In the genomic region with DNA sequence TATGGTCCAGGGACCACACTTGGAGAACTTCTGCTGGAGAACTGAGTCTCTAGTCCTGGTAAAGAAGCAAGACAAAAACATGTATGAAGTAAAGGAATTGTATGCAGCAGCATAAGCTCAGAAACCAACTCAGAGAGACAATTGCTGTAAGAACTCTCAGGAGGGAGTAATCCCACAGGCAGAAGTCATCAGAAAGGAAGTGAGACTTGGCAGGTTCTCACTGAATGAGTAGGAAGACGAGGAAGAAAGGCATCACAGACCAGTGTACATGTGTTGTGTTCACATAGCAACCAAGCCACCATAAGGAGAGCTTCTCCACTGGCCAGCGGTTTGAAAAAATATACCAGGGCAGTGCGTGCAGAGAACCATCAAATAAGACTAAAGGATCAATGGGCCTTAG, we compare ENCODE assay signal across 17 cellular contexts. TPM values are rescaled to one million over a fixed set of nuclear protein-coding genes. Genes with fewer than 3 reads are reported as not detected.
DNase-seq lines count a peak whose midpoint lies in the region; ATAC-seq, FAIRE-seq and TF ChIP-seq lines count a peak whose summit lies in the region.
"Had no signal": no experiment of that assay in that cellular context is flagged by ENCODE, and none has a peak within 500 bp of the region (broad histone marks: within the 10 kb centered on the region; RNA-seq: fewer than 3 reads in every experiment).

No MANE protein-coding gene starts in this region.

- dilution Hi-C loops in endothelial cell of umbilical vein (cut with MboI; ENCODE audit: extremely low pct_ligation_motif_present, low sequenced_read_pairs): no loop called here

- H3K36me3 Mint-ChIP-seq in Calu3 (ENCODE audit: insufficient read depth, unreplicated experiment) (peaks cover 10% of the 10 kb centered on the region), nephron (ENCODE audit: low read depth) (no peaks in the 10 kb centered on the region)
- no peaks in the 10 kb centered on the region for H3K36me3 Mint-ChIP-seq in activated T-cell treated with anti-CD3 and anti-CD28 coated beads, Interleukin-2, amount 50 U/mL, for 4 hours (ENCODE audit: insufficient read depth)
- H3K36me3 Mint-ChIP-seq: IgD-negative memory B cell had no signal

- H3K4me3 ChIP-seq in endothelial cell of umbilical vein (replicated peaks in 1 of 3; ENCODE audit: insufficient read depth in 1 of 3, low read depth in 1 of 3, low read length in 3 of 3) (no peak overlapping the region), Peyer's patch (no peak overlapping the region), WERI-Rb-1 (ENCODE audit: low read depth, low read length) (no peak overlapping the region)
- H3K4me3 ChIP-seq: tibial artery had no signal

- CTCF ChIA-PET in Calu3 (lab: Charles Lee): no interaction called here
- CTCF ChIA-PET in endothelial cell of umbilical vein (lab: Charles Lee): interaction anchor here (0.9 to 1.9 kb wide), 3 partner anchors 8 to 160 kb away, joined by 3 to 5 read pairs (median 4); no protein-coding TSS in a partner anchor

- H3K36me3 ChIP-seq in endothelial cell of umbilical vein (ENCODE audit: control insufficient read depth in 2 of 2, extremely low read depth in 1 of 2, insufficient read depth in 2 of 2, low read length in 2 of 2) (no peaks in the 10 kb centered on the region), Peyer's patch (no peaks in the 10 kb centered on the region), WERI-Rb-1 (no peaks in the 10 kb centered on the region)
- H3K36me3 ChIP-seq: tibial artery had no signal

- H3K4me2 ChIP-seq in endothelial cell of umbilical vein (ENCODE audit: insufficient read depth, low read length): no peak overlapping the region

- H3K27me3 ChIP-seq in endothelial cell of umbilical vein (ENCODE audit: control insufficient read depth in 2 of 2, insufficient read depth in 2 of 2, low read length in 2 of 2): no peaks in the 10 kb centered on the region
- H3K27me3 ChIP-seq in Peyer's patch: no peaks in the 10 kb centered on the region
- no peaks in the 10 kb centered on the region for H3K27me3 ChIP-seq in WERI-Rb-1 (ENCODE audit: insufficient read depth, low read depth, severe bottlenecking)
- H3K27me3 ChIP-seq: tibial artery had no signal

- H3K9me3 Mint-ChIP-seq in Calu3 (ENCODE audit: low read depth, unreplicated experiment) (peaks cover 6% of the 10 kb centered on the region), nephron (no peaks in the 10 kb centered on the region)
- H3K9me3 Mint-ChIP-seq in activated T-cell treated with anti-CD3 and anti-CD28 coated beads, Interleukin-2, amount 50 U/mL, for 4 hours: no peaks in the 10 kb centered on the region
- H3K9me3 Mint-ChIP-seq: activated T-cell treated with anti-CD3 and anti-CD28 coated beads, Interleukin-2, amount 50 U/mL, for 24 hours; IgD-negative memory B cell had no signal

- FAIRE-seq in endothelial cell of umbilical vein (lab: Jason Lieb, UNC): no peak

- H2AFZ ChIP-seq in endothelial cell of umbilical vein (ENCODE audit: low read depth, low read length): no peak overlapping the region

- H3K9ac ChIP-seq in endothelial cell of umbilical vein (replicated peaks; ENCODE audit: extremely low read depth, insufficient read depth, low read length): no peak overlapping the region

- no peaks in the 10 kb centered on the region for H3K79me2 ChIP-seq in endothelial cell of umbilical vein (ENCODE audit: control insufficient read depth, insufficient read depth, low read length)

- H3K4me3 Mint-ChIP-seq in Calu3 (ENCODE audit: low read depth, unreplicated experiment) (no peak overlapping the region), nephron (peak overlapping the region in 1 of 3 experiments; percentile 14)
- no peak overlapping the region for H3K4me3 Mint-ChIP-seq in activated T-cell treated with anti-CD3 and anti-CD28 coated beads, Interleukin-2, amount 50 U/mL, for 4 hours
- H3K4me3 Mint-ChIP-seq: activated T-cell treated with anti-CD3 and anti-CD28 coated beads, Interleukin-2, amount 50 U/mL, for 24 hours; IgD-negative memory B cell had no signal

- TF ChIP-seq CTCF in Calu3 (IDR thresholded peaks at IDR 0.05; ENCODE audit: unreplicated experiment): no peak
- TF ChIP-seq CTCF in endothelial cell of umbilical vein (IDR thresholded peaks at IDR 0.05; ENCODE audit: extremely low read depth in 1 of 2, insufficient read depth in 1 of 2, low read depth in 1 of 2, low read length in 2 of 2): no peak
- no peak for TF ChIP-seq CTCF in nephron (IDR thresholded peaks at IDR 0.05; ENCODE audit: unreplicated experiment in 3 of 3)
- TF ChIP-seq CTCF in Peyer's patch (IDR thresholded peaks at IDR 0.05): no peak
- TF ChIP-seq CTCF in WERI-Rb-1 (IDR thresholded peaks at IDR 0.05; ENCODE audit: low read depth, low read length): no peak

- intact Hi-C loops in Calu3 (cut with micrococcal nuclease; ENCODE audit: unreplicated experiment): no loop called here
- intact Hi-C loops in endothelial cell of umbilical vein (cut with micrococcal nuclease): no loop called here

- ATAC-seq in activated T-cell treated with anti-CD3 and anti-CD28 coated beads, Interleukin-2, amount 50 U/mL, for 4 hours: no peak
- no peak for ATAC-seq in HG02763 (IDR thresholded peaks at IDR 0.05; ENCODE audit: unreplicated experiment)

- no peak overlapping the region for H3K27ac ChIP-seq in endothelial cell of umbilical vein (ENCODE audit: insufficient read depth, low read depth, low read length)
- no peak overlapping the region for H3K27ac ChIP-seq in Peyer's patch
- no peak overlapping the region for H3K27ac ChIP-seq in WERI-Rb-1
- H3K27ac ChIP-seq: RWPE1, tibial artery had no signal

- H3K9me1 ChIP-seq in endothelial cell of umbilical vein (replicated peaks; ENCODE audit: control insufficient read depth, extremely low read depth, insufficient read depth, low read length): no peaks in the 10 kb centered on the region

- H3K27ac Mint-ChIP-seq in Calu3 (ENCODE audit: unreplicated experiment): peak overlapping the region; percentile 67
- H3K27ac Mint-ChIP-seq in nephron: peak overlapping the region; percentile 51 to 82 (median 68)
- H3K27ac Mint-ChIP-seq: activated T-cell treated with anti-CD3 and anti-CD28 coated beads, Interleukin-2, amount 50 U/mL, for 24 hours; IgD-negative memory B cell; progenitor cell of endocrine pancreas had no signal

- peaks cover 18% of the 10 kb centered on the region for H3K4me1 ChIP-seq in endothelial cell of umbilical vein (ENCODE audit: control insufficient read depth, extremely low read depth, insufficient read depth, low read length)
- H3K4me1 ChIP-seq in Peyer's patch: no peaks in the 10 kb centered on the region
- H3K4me1 ChIP-seq: tibial artery had no signal

- no TSS peak for BruUV-seq in Calu3 (replicated peaks; lab: Mats Ljungman, UMichigan)
- no TSS peak for BruUV-seq in endothelial cell of umbilical vein (replicated peaks; lab: Mats Ljungman, UMichigan)

- H3K9me3 ChIP-seq in endothelial cell of umbilical vein (replicated peaks; ENCODE audit: control insufficient read depth, insufficient read depth, low read length) (no peaks in the 10 kb centered on the region), Peyer's patch (no peaks in the 10 kb centered on the region), WERI-Rb-1 (ENCODE audit: severe bottlenecking) (no peaks in the 10 kb centered on the region)
- H3K9me3 ChIP-seq: tibial artery had no signal

- H4K20me1 ChIP-seq in endothelial cell of umbilical vein (replicated peaks; ENCODE audit: control insufficient read depth, extremely low read depth, insufficient read depth, low read length): no peaks in the 10 kb centered on the region

- POLR2A ChIA-PET in endothelial cell of umbilical vein (lab: Charles Lee): no interaction called here

- DNase-seq in Calu3: no peak
- peak; percentile 84 for DNase-seq in M059J (ENCODE audit: low read depth)
- peak; percentile 35 for DNase-seq in endothelial cell of umbilical vein (ENCODE audit: low read depth, low spot score)
- no peak for DNase-seq in activated T-cell treated with anti-CD3 and anti-CD28 coated beads, Interleukin-2, amount 50 U/mL, for 4 hours
- no peak for DNase-seq in Peyer's patch
- no peak for DNase-seq in WERI-Rb-1
- DNase-seq: activated CD4-positive, alpha-beta T cell treated with anti-CD3 and anti-CD28 coated beads, Interleukin-2, amount 50 U/mL, for 1 hour; activated T-cell treated with anti-CD3 and anti-CD28 coated beads, Interleukin-2, amount 50 U/mL, for 24 hours; DMS153; NCI-H526; tibial artery had no signal

- no peak for TF ChIP-seq POLR2A in endothelial cell of umbilical vein (IDR thresholded peaks at IDR 0.05; ENCODE audit: low read depth, low read length)
- no peak for TF ChIP-seq POLR2A in Peyer's patch (IDR thresholded peaks at IDR 0.05)

- H3K4me1 Mint-ChIP-seq in Calu3 (ENCODE audit: low read depth, unreplicated experiment) (peaks cover 61% of the 10 kb centered on the region), nephron (peaks cover 56% of the 10 kb centered on the region)
- H3K4me1 Mint-ChIP-seq in activated T-cell treated with anti-CD3 and anti-CD28 coated beads, Interleukin-2, amount 50 U/mL, for 4 hours (ENCODE audit: low read depth): no peaks in the 10 kb centered on the region
- H3K4me1 Mint-ChIP-seq: IgD-negative memory B cell had no signal

- H3K27me3 Mint-ChIP-seq in Calu3 (ENCODE audit: unreplicated experiment) (no peaks in the 10 kb centered on the region), nephron (ENCODE audit: low read depth) (peaks cover 3% of the 10 kb centered on the region)
- peaks cover 22% of the 10 kb centered on the region for H3K27me3 Mint-ChIP-seq in activated T-cell treated with anti-CD3 and anti-CD28 coated beads, Interleukin-2, amount 50 U/mL, for 4 hours (ENCODE audit: low read depth)

TF ChIP-seq in endothelial cell of umbilical vein, 7 proteins besides CTCF, POLR2A, EP300 and RAD21:
- TF ChIP-seq FOS (IDR thresholded peaks at IDR 0.05; ENCODE audit: borderline replicate concordance, insufficient read depth, low read length) (no peak), GATA2 (IDR thresholded peaks at IDR 0.05; ENCODE audit: insufficient read depth, insufficient read length, low read depth, low read length) (no peak)

RNA-seq across cellular contexts. Expression of a gene that starts 57.9 kb away (rescaled TPM):
- total RNA-seq in Calu3 (2022) (19.4 and 19.6 TPM in 2 replicates), endothelial cell of umbilical vein (13.4 and 46.0 TPM in 2 replicates), Peyer's patch (10 to 100 TPM in 2 of 4 donors, 1 to 10 TPM in 2; 3.5 to 47.0 (median 10.9) TPM)
- total RNA-seq in M059J (2014; rRNA removed; shearing (Covaris generic)): 0.99 and 6.8 TPM in 2 replicates
- polyA plus RNA-seq in endothelial cell of umbilical vein: 13.7 and 20.8 TPM in 2 replicates
- 23.3 and 27.4 TPM in 2 replicates for polyA plus RNA-seq in endothelial cell of umbilical vein (2011; cell fraction: cytosol; rRNA removed)
- 23.7 and 27.3 TPM in 2 replicates for polyA plus RNA-seq in endothelial cell of umbilical vein (2011; cell fraction: nucleus; rRNA removed)
- polyA plus RNA-seq in endothelial cell of umbilical vein (2012): 17.1 and 19.2 TPM in 2 replicates
- polyA minus RNA-seq in endothelial cell of umbilical vein: 9.3 and 16.2 TPM in 2 replicates
- polyA minus RNA-seq in endothelial cell of umbilical vein (2011; cell fraction: cytosol; rRNA and poly(A)+ RNA removed): 1.3 TPM
- 7.7 and 8.4 TPM in 2 replicates for polyA minus RNA-seq in endothelial cell of umbilical vein (2011; cell fraction: nucleus; rRNA and poly(A)+ RNA removed)
- 1 to 10 TPM; 1.6 to 3.9 (median 3.5) TPM for total RNA-seq in activated T-cell treated with anti-CD3 and anti-CD28 coated beads, Interleukin-2, amount 50 U/mL, for 4 hours
- total RNA-seq: T-helper 2 cell treated with Interferon-gamma antibody and Interleukin-4, amounts not matched to agents 100 ng/mL and 5 ng/mL, for 36 hours had no signal
- polyA plus RNA-seq: IgD-negative memory B cell had no signal

Comparison
In these comparisons a context has a peak if more than half of its experiments do, and no peak if none do; other contexts are left out.
1. DNase-seq: peak in M059J (single experiment) and endothelial cell of umbilical vein (single experiment); none in Calu3 (single experiment), activated T-cell treated with anti-CD3 and anti-CD28 coated beads, Interleukin-2, amount 50 U/mL, for 4 hours (single experiment), Peyer's patch (0 of 3) and WERI-Rb-1 (single experiment).